8 cellular contexts compared by ENCODE assay signal in genomic region chr14:74921987-74922751, GRCh38. TPM values are rescaled to one million over a fixed set of nuclear protein-coding genes. Genes with fewer than 3 reads are reported as not detected.
A peak's percentile ranks its signal among the peaks of the same experiment; 100 is the strongest.
DNase-seq lines count a peak whose midpoint lies in the region; ATAC-seq, FAIRE-seq and TF ChIP-seq lines count a peak whose summit lies in the region.

No MANE protein-coding gene starts in this region.

- peaks cover 8% of the 10 kb centered on the region for H3K4me1 Mint-ChIP-seq in activated CD4-positive, alpha-beta T cell treated with anti-CD3 and anti-CD28 coated beads, Interleukin-2, amount 10 ng/mL, durations not matched to agents 24 days and 14 days
- H3K4me1 Mint-ChIP-seq in activated naive CD8-positive, alpha-beta T cell treated with anti-CD3 and anti-CD28 coated beads for 36 hours: peaks cover 4% of the 10 kb centered on the region

- no peaks in the 10 kb centered on the region for H3K9me3 Mint-ChIP-seq in activated CD4-positive, alpha-beta T cell treated with anti-CD3 and anti-CD28 coated beads, Interleukin-2, amount 10 ng/mL, durations not matched to agents 24 days and 14 days
- H3K9me3 Mint-ChIP-seq in activated naive CD8-positive, alpha-beta T cell treated with anti-CD3 and anti-CD28 coated beads for 36 hours: no peaks in the 10 kb centered on the region

- peaks cover 7% of the 10 kb centered on the region for H3K4me1 ChIP-seq in keratinocyte (ENCODE audit: control insufficient read depth, extremely low read depth, insufficient read depth, low read length)
- H3K4me1 ChIP-seq in stomach: peaks cover 7 to 32% (median 23%) of the 10 kb centered on the region in 4 donors

- ATAC-seq in HG02623 (IDR thresholded peaks at IDR 0.05; ENCODE audit: unreplicated experiment): no peak

- H3K4me3 Mint-ChIP-seq in activated CD4-positive, alpha-beta T cell treated with anti-CD3 and anti-CD28 coated beads, Interleukin-2, amount 10 ng/mL, durations not matched to agents 24 days and 14 days: peak overlapping the region; percentile 75
- peak overlapping the region; percentile 81 for H3K4me3 Mint-ChIP-seq in activated naive CD8-positive, alpha-beta T cell treated with anti-CD3 and anti-CD28 coated beads for 36 hours

- peak; percentile 54 for DNase-seq in activated CD4-positive, alpha-beta T cell treated with anti-CD3 and anti-CD28 coated beads, Interleukin-2, amount 10 ng/mL, durations not matched to agents 24 days and 14 days
- no peak for DNase-seq in activated CD4-positive, alpha-beta T cell treated with anti-CD3 and anti-CD28 coated beads, Interleukin-2, amount 50 U/mL, for 1 hour
- DNase-seq in activated naive CD8-positive, alpha-beta T cell treated with anti-CD3 and anti-CD28 coated beads for 36 hours: no peak
- no peak for DNase-seq in keratinocyte (ENCODE audit: low read depth, low spot score)
- no peak for DNase-seq in stomach
- no peak for DNase-seq in NCI-H146 (lab: John Stamatoyannopoulos, UW)
- no peak for DNase-seq in NCI-H1048 (lab: John Stamatoyannopoulos, UW)

- TF ChIP-seq POLR2A in stomach (IDR thresholded peaks at IDR 0.05): no peak

- H3K4me3 ChIP-seq in keratinocyte (ENCODE audit: control insufficient read depth in 2 of 3, extremely low read depth in 1 of 3, insufficient read depth in 2 of 3, low read depth in 1 of 3, low read length in 3 of 3) (peak overlapping the region in 2 of 3 experiments; percentile 51 to 69), stomach (peak overlapping the region; percentile 56 to 63 (median 62))

- peak overlapping the region; percentile 74 for H3K4me2 ChIP-seq in keratinocyte (ENCODE audit: control insufficient read depth, extremely low read depth, insufficient read depth, low read depth, low read length)

- no peak for FAIRE-seq in keratinocyte (lab: Jason Lieb, UNC)

- peak overlapping the region; percentile 71 for H2AFZ ChIP-seq in keratinocyte (ENCODE audit: control insufficient read depth, low read length)

- H3K9ac ChIP-seq in keratinocyte (ENCODE audit: control insufficient read depth, extremely low read depth, insufficient read depth, low read length): peak overlapping the region; percentile 72

- no peaks in the 10 kb centered on the region for H3K36me3 ChIP-seq in keratinocyte (ENCODE audit: control insufficient read depth in 2 of 2, extremely low read depth in 1 of 2, insufficient read depth in 2 of 2, low read length in 2 of 2)
- peaks cover 0 to 7% (median 0%) of the 10 kb centered on the region in 4 donors for H3K36me3 ChIP-seq in stomach

- H3K9me3 ChIP-seq in keratinocyte (ENCODE audit: control insufficient read depth, low read depth, low read length) (no peaks in the 10 kb centered on the region), stomach (no peaks in the 10 kb centered on the region)

- dilution Hi-C loops in keratinocyte (cut with MboI; ENCODE audit: extremely low pct_ligation_motif_present, low sequenced_read_pairs): no loop called here

- no peaks in the 10 kb centered on the region for H3K79me2 ChIP-seq in keratinocyte (ENCODE audit: control insufficient read depth, insufficient read depth, low read length)

- H3K36me3 Mint-ChIP-seq in activated CD4-positive, alpha-beta T cell treated with anti-CD3 and anti-CD28 coated beads, Interleukin-2, amount 10 ng/mL, durations not matched to agents 24 days and 14 days (ENCODE audit: low read depth): no peaks in the 10 kb centered on the region
- H3K36me3 Mint-ChIP-seq in activated naive CD8-positive, alpha-beta T cell treated with anti-CD3 and anti-CD28 coated beads for 36 hours: no peaks in the 10 kb centered on the region

- TF ChIP-seq CTCF in keratinocyte (optimal IDR thresholded peaks at IDR 0.05 in 1 of 3, IDR thresholded peaks at IDR 0.05 in 1 of 3, conservative IDR thresholded peaks at IDR 0.05 in 1 of 3; ENCODE audit: extremely low read depth in 1 of 3, insufficient read depth in 2 of 3, low read length in 3 of 3) (no peak), stomach (IDR thresholded peaks at IDR 0.05) (no peak)

- H3K27me3 ChIP-seq in keratinocyte (ENCODE audit: control insufficient read depth, extremely low read depth, insufficient read depth, low read length) (no peaks in the 10 kb centered on the region), stomach (peaks cover 0 to 21% (median 12%) of the 10 kb centered on the region in 3 donors)

- no peaks in the 10 kb centered on the region for H4K20me1 ChIP-seq in keratinocyte (ENCODE audit: control insufficient read depth, extremely low read depth, insufficient read depth, low read length)

- no peak for TF ChIP-seq EP300 in stomach (IDR thresholded peaks at IDR 0.05)

- H3K27me3 Mint-ChIP-seq in activated CD4-positive, alpha-beta T cell treated with anti-CD3 and anti-CD28 coated beads, Interleukin-2, amount 10 ng/mL, durations not matched to agents 24 days and 14 days: peaks cover 17% of the 10 kb centered on the region
- no peaks in the 10 kb centered on the region for H3K27me3 Mint-ChIP-seq in activated naive CD8-positive, alpha-beta T cell treated with anti-CD3 and anti-CD28 coated beads for 36 hours

- intact Hi-C loops in activated CD4-positive, alpha-beta T cell treated with anti-CD3 and anti-CD28 coated beads, Interleukin-2, amount 10 ng/mL, durations not matched to agents 24 days and 14 days (cut with micrococcal nuclease): no loop called here
- intact Hi-C loops in stomach (cut with DNase I; ENCODE audit: low total_unique reads): no loop called here

- 65 to 82% (median 74%) methylated on average over 17 to 19 of the region's 19 CpGs for WGBS in stomach, 5 donors

- no peaks in the 10 kb centered on the region for H3K9me1 ChIP-seq in keratinocyte (ENCODE audit: control insufficient read depth, extremely low read depth, insufficient read depth, low read length)

- H3K27ac Mint-ChIP-seq in activated CD4-positive, alpha-beta T cell treated with anti-CD3 and anti-CD28 coated beads, Interleukin-2, amount 10 ng/mL, durations not matched to agents 24 days and 14 days: peak overlapping the region; percentile 53
- H3K27ac Mint-ChIP-seq in activated naive CD8-positive, alpha-beta T cell treated with anti-CD3 and anti-CD28 coated beads for 36 hours: no peak overlapping the region

- H3K27ac ChIP-seq in keratinocyte (ENCODE audit: control insufficient read depth, insufficient read depth, low read length): no peak overlapping the region
- H3K27ac ChIP-seq in stomach: peak overlapping the region in 4 of 5 donors; percentile 55 to 81 (median 67)

RNA-seq across cellular contexts. Expression of gene RPS6KL1, which starts 0.9 kb away (rescaled TPM):
- total RNA-seq in activated CD4-positive, alpha-beta T cell treated with anti-CD3 and anti-CD28 coated beads, Interleukin-2, amount 10 ng/mL, durations not matched to agents 24 days and 14 days: 7.0 and 9.6 TPM in 2 replicates
- 1 to 10 TPM; 6.0 to 6.5 TPM for total RNA-seq in activated naive CD8-positive, alpha-beta T cell treated with anti-CD3 and anti-CD28 coated beads for 36 hours
- polyA plus RNA-seq in keratinocyte (0.19 to 1.8 TPM (median 0.69 TPM) in 3 replicates), stomach (1 to 10 TPM in 2 of 3 donors, under 1 TPM in 1; 0.92 to 2.5 (median 2.0) TPM)
- polyA plus RNA-seq in keratinocyte (2011; ENCODE audit: low read depth): 0.81 TPM
- 0.38 and 0.49 TPM in 2 replicates for polyA plus RNA-seq in keratinocyte (2011; cell fraction: cytosol; rRNA removed)
- 0.78 and 1.0 TPM in 2 replicates for polyA plus RNA-seq in keratinocyte (2011; cell fraction: nucleus; rRNA removed)
- 0.51 and 1.0 TPM in 2 replicates for polyA plus RNA-seq in keratinocyte (2012; ENCODE audit: low replicate concordance)
- polyA minus RNA-seq in keratinocyte: 1.2 to 2.6 TPM in 2 of 3 replicates, not detected in the other
- not detected for polyA minus RNA-seq in keratinocyte (2011; cell fraction: cytosol; rRNA and poly(A)+ RNA removed)
- polyA minus RNA-seq in keratinocyte (2011; cell fraction: nucleus; rRNA and poly(A)+ RNA removed): 0.11 TPM in 1 of 2 replicates, not detected in the other
- 1 to 10 TPM in 2 of 5 donors, not detected in 3; 1.3 to 2.0 TPM for total RNA-seq in stomach

RNA-seq across cellular contexts. Expression of gene PGF, which starts 33.2 kb away (rescaled TPM):
- 0.23 and 0.24 TPM in 2 replicates for total RNA-seq in activated CD4-positive, alpha-beta T cell treated with anti-CD3 and anti-CD28 coated beads, Interleukin-2, amount 10 ng/mL, durations not matched to agents 24 days and 14 days
- under 1 TPM in 1 of 2 experiments, not detected in 1; 0.21 TPM for total RNA-seq in activated naive CD8-positive, alpha-beta T cell treated with anti-CD3 and anti-CD28 coated beads for 36 hours
- polyA plus RNA-seq in keratinocyte (16.5 to 19.0 TPM (median 17.5 TPM) in 3 replicates), stomach (1 to 10 TPM; 3.7 to 7.2 (median 4.8) TPM)
- polyA plus RNA-seq in keratinocyte (2011; ENCODE audit: low read depth): 4.3 TPM
- 11.8 and 26.1 TPM in 2 replicates for polyA plus RNA-seq in keratinocyte (2011; cell fraction: cytosol; rRNA removed)
- polyA plus RNA-seq in keratinocyte (2011; cell fraction: nucleus; rRNA removed): 15.8 and 22.6 TPM in 2 replicates
- polyA plus RNA-seq in keratinocyte (2012; ENCODE audit: low replicate concordance): 21.3 and 25.5 TPM in 2 replicates
- 8.5 to 14.9 TPM (median 9.4 TPM) in 3 replicates for polyA minus RNA-seq in keratinocyte
- 22.3 TPM for polyA minus RNA-seq in keratinocyte (2011; cell fraction: cytosol; rRNA and poly(A)+ RNA removed)
- polyA minus RNA-seq in keratinocyte (2011; cell fraction: nucleus; rRNA and poly(A)+ RNA removed): 9.2 and 10.9 TPM in 2 replicates
- 10 to 100 TPM in 1 of 5 donors, 1 to 10 TPM in 3, not detected in 1; 1.8 to 13.3 (median 8.1) TPM for total RNA-seq in stomach

RNA-seq across cellular contexts. Expression of gene DLST, which starts 40.5 kb away (rescaled TPM):
- total RNA-seq in activated CD4-positive, alpha-beta T cell treated with anti-CD3 and anti-CD28 coated beads, Interleukin-2, amount 10 ng/mL, durations not matched to agents 24 days and 14 days: 110 and 111 TPM in 2 replicates
- 100 to 1,000 TPM; 134 to 136 TPM for total RNA-seq in activated naive CD8-positive, alpha-beta T cell treated with anti-CD3 and anti-CD28 coated beads for 36 hours
- 114 to 151 TPM (median 129 TPM) in 3 replicates for polyA plus RNA-seq in keratinocyte
- 57.0 TPM for polyA plus RNA-seq in keratinocyte (2011; ENCODE audit: low read depth)
- polyA plus RNA-seq in keratinocyte (2011; cell fraction: cytosol; rRNA removed): 126 and 128 TPM in 2 replicates
- polyA plus RNA-seq in keratinocyte (2011; cell fraction: nucleus; rRNA removed): 163 and 166 TPM in 2 replicates
- 64.0 and 74.0 TPM in 2 replicates for polyA plus RNA-seq in keratinocyte (2012; ENCODE audit: low replicate concordance)
- 113 to 130 TPM (median 114 TPM) in 3 replicates for polyA minus RNA-seq in keratinocyte
- polyA minus RNA-seq in keratinocyte (2011; cell fraction: cytosol; rRNA and poly(A)+ RNA removed): 51.2 TPM
- 46.0 and 78.7 TPM in 2 replicates for polyA minus RNA-seq in keratinocyte (2011; cell fraction: nucleus; rRNA and poly(A)+ RNA removed)
- 100 to 1,000 TPM in 2 of 5 donors, 10 to 100 TPM in 3; 25.1 to 125 (median 88.5) TPM for total RNA-seq in stomach
- 10 to 100 TPM; 42.0 to 64.8 (median 45.9) TPM for polyA plus RNA-seq in stomach

RNA-seq across cellular contexts. Expression of gene PROX2, which starts 46.2 kb away (rescaled TPM):
- not detected in 2 replicates for total RNA-seq in activated CD4-positive, alpha-beta T cell treated with anti-CD3 and anti-CD28 coated beads, Interleukin-2, amount 10 ng/mL, durations not matched to agents 24 days and 14 days
- 1 to 10 TPM in 1 of 2 experiments, under 1 TPM in 1; 0.87 to 1.5 TPM for total RNA-seq in activated naive CD8-positive, alpha-beta T cell treated with anti-CD3 and anti-CD28 coated beads for 36 hours
- polyA plus RNA-seq in keratinocyte (not detected in 3 replicates), stomach (not detected)
- not detected for polyA plus RNA-seq in keratinocyte (2011; ENCODE audit: low read depth)
- not detected in 2 replicates for polyA plus RNA-seq in keratinocyte (2011; cell fraction: cytosol; rRNA removed)
- polyA plus RNA-seq in keratinocyte (2011; cell fraction: nucleus; rRNA removed): not detected in 2 replicates
- polyA plus RNA-seq in keratinocyte (2012; ENCODE audit: low replicate concordance): 0.08 and 0.35 TPM in 2 replicates
- polyA minus RNA-seq in keratinocyte: 0.19 TPM in 1 of 3 replicates, not detected in the others
- not detected for polyA minus RNA-seq in keratinocyte (2011; cell fraction: cytosol; rRNA and poly(A)+ RNA removed)
- polyA minus RNA-seq in keratinocyte (2011; cell fraction: nucleus; rRNA and poly(A)+ RNA removed): not detected in 2 replicates
- not detected for total RNA-seq in stomach
